7 cellular contexts compared by ENCODE assay signal in the genomic region with DNA sequence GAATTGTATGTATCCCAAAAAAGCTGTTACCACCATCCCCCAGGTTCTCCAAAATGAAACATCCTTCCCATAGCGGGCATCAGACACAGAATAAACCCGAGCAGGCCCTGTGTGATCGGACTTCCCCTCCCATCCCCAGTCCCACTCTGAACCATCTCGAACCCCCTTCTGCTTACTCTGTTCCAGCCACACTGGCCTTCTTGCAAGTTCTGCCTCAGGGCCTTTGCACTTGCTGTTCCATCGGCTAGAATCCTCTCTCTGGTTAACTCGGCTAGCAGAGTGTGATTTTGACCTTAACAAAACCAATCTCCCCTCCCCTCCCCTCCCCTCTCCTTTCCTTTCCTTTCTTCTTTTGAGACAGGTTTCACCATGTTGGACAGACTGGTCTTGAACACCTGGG.
"Had no signal": no experiment of that assay in that cellular context is flagged by ENCODE, and none has a peak within 500 bp of the region (broad histone marks: within the 10 kb centered on the region; RNA-seq: fewer than 3 reads in every experiment).

No MANE protein-coding gene starts in this region.

- FAIRE-seq: HepG2, HTR-8/SVneo had no signal

- H3K27ac ChIP-seq: HL-60, KMS-11 had no signal

- DNase-seq: IMR-90, KBM-7, KG1 had no signal

- H3K4me2 ChIP-seq: KMS-11 had no signal

- ATAC-seq: HepG2 had no signal

- H3K9ac ChIP-seq: KMS-11 had no signal
